9 cellular contexts compared by ENCODE assay signal in genomic region chr10:133334495-133335237, GRCh38. TPM values are rescaled to one million over a fixed set of nuclear protein-coding genes. Genes with fewer than 3 reads are reported as not detected.
DNase-seq lines count a peak whose midpoint lies in the region; ATAC-seq, FAIRE-seq and TF ChIP-seq lines count a peak whose summit lies in the region.
"Had no signal": no experiment of that assay in that cellular context is flagged by ENCODE, and none has a peak within 500 bp of the region (broad histone marks: within the 10 kb centered on the region; RNA-seq: fewer than 3 reads in every experiment).

No MANE protein-coding gene starts in this region.

- H3K4me3 ChIP-seq in A549 (peak overlapping the region; percentile 58), mesodermal cell (ENCODE audit: extremely low read depth, insufficient read depth, low read length, poor library complexity, severe bottlenecking) (peak overlapping the region; percentile 36)

- no peaks in the 10 kb centered on the region for H3K9me3 ChIP-seq in A549
- no peaks in the 10 kb centered on the region for H3K9me3 ChIP-seq in mesodermal cell (ENCODE audit: control insufficient read depth, low read length)

- ATAC-seq in A549, result peak; percentile 70 to 84
- peak; percentile 39 for ATAC-seq in HG03432 (IDR thresholded peaks at IDR 0.05; ENCODE audit: unreplicated experiment)

- peak overlapping the region; percentile 55 to 85; a peak in 5 of 6 replicates for H3K27ac ChIP-seq in A549
- H3K27ac ChIP-seq in mesodermal cell (ENCODE audit: low read depth, low read length, severe bottlenecking), result no peak overlapping the region

- no peak for TF ChIP-seq RAD21 in A549 (conservative IDR thresholded peaks at IDR 0.05 in 1 of 2, IDR thresholded peaks at IDR 0.05 in 1 of 2)

- H3K36me3 ChIP-seq in mesodermal cell (ENCODE audit: control insufficient read depth, insufficient read depth, low read length), result no peaks in the 10 kb centered on the region

- no peak for FAIRE-seq in A549 (lab: Jason Lieb, UNC)

- CTCF ChIA-PET in A549 (lab: Yijun Ruan, JAX), result interaction anchor here (1.2 to 1.3 kb wide), 2 partner anchors 16 to 36 kb away, joined by 3 read pairs; no protein-coding TSS in a partner anchor

- POLR2A ChIA-PET in A549 (lab: Yijun Ruan, JAX), result no interaction called here

- DNase-seq in A549 (ENCODE audit: low read depth in 1 of 2, low spot score in 1 of 2) (peak; percentile 61 to 76), cerebellum (ENCODE audit: low spot score) (peak; percentile 39), superior temporal gyrus (ENCODE audit: extremely low spot score) (no peak), DMS79 (lab: John Stamatoyannopoulos, UW) (no peak), kidney glomerular epithelial cell (lab: John Stamatoyannopoulos, UW) (no peak), NCI-H1694 treated with DMSO at 0.1 percent for 48 hours (lab: John Stamatoyannopoulos, UW) (no peak)

- WGBS in A549 (ENCODE audit: missing lambda C conversion rate), result 46% methylated on average over 17 of the region's 51 CpGs
- WGBS in mesodermal cell (ENCODE audit: insufficient coverage in 2 of 2), 2 experiments, result 23 to 27% methylated on average over 40 to 44 of the region's 51 CpGs

- TF ChIP-seq EP300 in A549 (IDR thresholded peaks at IDR 0.05), result no peak

- TF ChIP-seq POLR2A in A549 (IDR thresholded peaks at IDR 0.05; ENCODE audit: low read length), result no peak

- peak overlapping the region; percentile 97 for H3K4me2 ChIP-seq in A549

- H3K4me1 ChIP-seq in A549 (peaks cover 22% of the 10 kb centered on the region), mesodermal cell (ENCODE audit: control insufficient read depth, insufficient read depth, low read length, poor library complexity, severe bottlenecking) (peaks cover 12% of the 10 kb centered on the region)

- TF ChIP-seq CTCF in A549 (IDR thresholded peaks at IDR 0.05), result no peak

TF ChIP-seq in A549, 52 proteins besides CTCF, POLR2A, EP300 and RAD21:
- 0 out of 2 replicates have a peak, but pooled peaks have one; percentile 25 for TF ChIP-seq E2F6 (IDR thresholded peaks at IDR 0.05; ENCODE audit: borderline replicate concordance, low read depth)
- TF ChIP-seq, protein P1, sequence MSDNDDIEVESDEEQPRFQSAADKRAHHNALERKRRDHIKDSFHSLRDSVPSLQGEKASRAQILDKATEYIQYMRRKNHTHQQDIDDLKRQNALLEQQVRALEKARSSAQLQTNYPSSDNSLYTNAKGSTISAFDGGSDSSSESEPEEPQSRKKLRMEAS (IDR thresholded peaks at IDR 0.05), result peak; percentile 46
- TF ChIP-seq RNF2 (IDR thresholded peaks at IDR 0.05; ENCODE audit: borderline replicate concordance, low read depth), result 0 out of 2 replicates have a peak, but pooled peaks have one; percentile 70
- TF ChIP-seq BHLHE40 (IDR thresholded peaks at IDR 0.05; ENCODE audit: low read depth, low read length), result no peak

RNA-seq across cellular contexts. Expression of gene CALY, which starts 2.0 kb away (rescaled TPM):
- polyA plus RNA-seq in A549 (2011; rRNA removed) (0.28 and 0.30 TPM in 2 replicates), A549 (2017; fragmentation: RNase III; extraction: RNeasy Plus Mini Kit Qiagen cat#74134 plus additional on column Dnase treatment) (0.63 to 0.89 TPM (median 0.73 TPM) in 3 replicates)
- polyA plus RNA-seq in A549 (2012; cell fraction: cytosol; rRNA removed), result 0.46 and 0.88 TPM in 2 replicates
- polyA plus RNA-seq in A549 (2012; cell fraction: nucleus; rRNA removed), result 1.0 and 1.3 TPM in 2 replicates
- 0.34 and 0.62 TPM in 2 replicates for polyA minus RNA-seq in A549 (2011; rRNA and poly(A)+ RNA removed)
- total RNA-seq in cerebellum, result 6.6 TPM
- 2.2 TPM for polyA plus RNA-seq in mesodermal cell (2013, experiment 1 of 2)
- polyA plus RNA-seq in mesodermal cell (2013, experiment 2 of 2), result 1.3 TPM

RNA-seq across cellular contexts. Expression of gene PRAP1, which starts 12.5 kb away (rescaled TPM):
- polyA plus RNA-seq in A549 (2011; rRNA removed), result 0.13 TPM in 1 of 2 replicates, not detected in the other
- not detected in 2 replicates for polyA plus RNA-seq in A549 (2012; cell fraction: cytosol; rRNA removed)
- polyA plus RNA-seq in A549 (2012; cell fraction: nucleus; rRNA removed), result not detected in 2 replicates
- not detected in 3 replicates for polyA plus RNA-seq in A549 (2017; fragmentation: RNase III; extraction: RNeasy Plus Mini Kit Qiagen cat#74134 plus additional on column Dnase treatment)
- polyA minus RNA-seq in A549 (2011; rRNA and poly(A)+ RNA removed), result not detected in 2 replicates
- total RNA-seq in cerebellum, result not detected
- polyA plus RNA-seq in mesodermal cell (2013, experiment 1 of 2), result not detected
- polyA plus RNA-seq in mesodermal cell (2013, experiment 2 of 2), result not detected
- total RNA-seq: NCI-H460 had no signal

RNA-seq across cellular contexts. Expression of gene FUOM, which starts 23.2 kb away (rescaled TPM):
- 7.6 and 8.1 TPM in 2 replicates for polyA plus RNA-seq in A549 (2011; rRNA removed)
- polyA plus RNA-seq in A549 (2012; cell fraction: cytosol; rRNA removed), result 17.8 and 19.7 TPM in 2 replicates
- polyA plus RNA-seq in A549 (2012; cell fraction: nucleus; rRNA removed), result 11.7 and 11.9 TPM in 2 replicates
- 6.5 to 8.7 TPM (median 6.8 TPM) in 3 replicates for polyA plus RNA-seq in A549 (2017; fragmentation: RNase III; extraction: RNeasy Plus Mini Kit Qiagen cat#74134 plus additional on column Dnase treatment)
- 2.0 and 2.8 TPM in 2 replicates for polyA minus RNA-seq in A549 (2011; rRNA and poly(A)+ RNA removed)
- total RNA-seq in cerebellum, result 2.6 TPM
- 20.2 TPM for polyA plus RNA-seq in mesodermal cell (2013, experiment 1 of 2)
- polyA plus RNA-seq in mesodermal cell (2013, experiment 2 of 2), result 22.7 TPM

RNA-seq across cellular contexts. Expression of gene ZNF511, which starts 26.0 kb away (rescaled TPM):
- polyA plus RNA-seq in A549 (2011; rRNA removed) (39.4 and 40.2 TPM in 2 replicates), A549 (2017; fragmentation: RNase III; extraction: RNeasy Plus Mini Kit Qiagen cat#74134 plus additional on column Dnase treatment) (41.1 to 43.6 TPM (median 41.7 TPM) in 3 replicates)
- 95.1 and 97.8 TPM in 2 replicates for polyA plus RNA-seq in A549 (2012; cell fraction: cytosol; rRNA removed)
- 61.6 and 72.9 TPM in 2 replicates for polyA plus RNA-seq in A549 (2012; cell fraction: nucleus; rRNA removed)
- 22.7 and 23.3 TPM in 2 replicates for polyA minus RNA-seq in A549 (2011; rRNA and poly(A)+ RNA removed)
- 8.9 TPM for total RNA-seq in cerebellum
- polyA plus RNA-seq in mesodermal cell (2013, experiment 1 of 2), result 29.6 TPM
- polyA plus RNA-seq in mesodermal cell (2013, experiment 2 of 2), result 30.6 TPM

RNA-seq across cellular contexts. Expression of gene TUBGCP2, which starts 26.0 kb away (rescaled TPM):
- 44.5 and 44.9 TPM in 2 replicates for polyA plus RNA-seq in A549 (2011; rRNA removed)
- polyA plus RNA-seq in A549 (2012; cell fraction: cytosol; rRNA removed), result 35.7 and 43.6 TPM in 2 replicates
- 68.0 and 91.7 TPM in 2 replicates for polyA plus RNA-seq in A549 (2012; cell fraction: nucleus; rRNA removed)
- 32.5 to 35.0 TPM (median 33.6 TPM) in 3 replicates for polyA plus RNA-seq in A549 (2017; fragmentation: RNase III; extraction: RNeasy Plus Mini Kit Qiagen cat#74134 plus additional on column Dnase treatment)
- 57.5 and 75.3 TPM in 2 replicates for polyA minus RNA-seq in A549 (2011; rRNA and poly(A)+ RNA removed)
- 37.8 TPM for total RNA-seq in cerebellum
- polyA plus RNA-seq in mesodermal cell (2013, experiment 1 of 2), result 53.7 TPM
- polyA plus RNA-seq in mesodermal cell (2013, experiment 2 of 2), result 48.5 TPM

Comparison
In these comparisons a context has a peak if more than half of its experiments do, and no peak if none do; other contexts are left out.
1. DNase-seq: peak in A549 (2 of 2) and cerebellum (single experiment); none in superior temporal gyrus (single experiment), DMS79 (single experiment), kidney glomerular epithelial cell (single experiment) and NCI-H1694 treated with DMSO at 0.1 percent for 48 hours (single experiment).